In genomic region chr1:155081472-155082300, GRCh38 we compare ENCODE assay signal across 10 cellular contexts. TPM values are rescaled to one million over a fixed set of nuclear protein-coding genes. Genes with fewer than 3 reads are reported as not detected.
DNase-seq lines count a peak whose midpoint lies in the region; ATAC-seq, FAIRE-seq and TF ChIP-seq lines count a peak whose summit lies in the region.
"Had no signal": no experiment of that assay in that cellular context is flagged by ENCODE, and none has a peak within 500 bp of the region (broad histone marks: within the 10 kb centered on the region; RNA-seq: fewer than 3 reads in every experiment).

No MANE protein-coding gene starts in this region.

- H3K9ac ChIP-seq in adipocyte (ENCODE audit: low read length), result no peak overlapping the region

- FAIRE-seq in HTR-8/SVneo (lab: Jason Lieb, UNC), result no peak

- no peak for TF ChIP-seq CTCF in CD4-positive, alpha-beta T cell (IDR thresholded peaks at IDR 0.05)

- no peaks in the 10 kb centered on the region for H3K36me3 ChIP-seq in adipocyte (ENCODE audit: control insufficient read depth, insufficient read depth, low read length, severe bottlenecking)

- H3K4me3 ChIP-seq in adipocyte (ENCODE audit: low read length), result peak overlapping the region; percentile 53

- H3K27me3 ChIP-seq in CD4-positive, alpha-beta T cell (ENCODE audit: control insufficient read depth, insufficient read depth, low read length), result peaks cover 46% of the 10 kb centered on the region
- peaks cover 43% of the 10 kb centered on the region for H3K27me3 ChIP-seq in adipocyte (replicated peaks; ENCODE audit: control insufficient read depth, insufficient read depth, low read length)

- H3K9me3 Mint-ChIP-seq in CD4-positive, alpha-beta T cell, result no peaks in the 10 kb centered on the region
- H3K9me3 Mint-ChIP-seq in naive thymus-derived CD8-positive, alpha-beta T cell, result no peaks in the 10 kb centered on the region

- intact Hi-C loops in CD4-positive, alpha-beta T cell (cut with DNase I, micrococcal nuclease), result loop anchor here (10.0 kb wide), 4 partner anchors 127 to 757 kb away; partner anchors contain the start of genes AQP10 (in 1 of the 2), ATP8B2 (in 1 of the 2), IL6R (in 1 of the 2) and PBXIP1 (in 1 of the 2)

- peaks cover 27% of the 10 kb centered on the region for H3K4me1 ChIP-seq in adipocyte (ENCODE audit: control insufficient read depth, insufficient read depth, low read length)

- no peaks in the 10 kb centered on the region for H3K9me3 ChIP-seq in CD4-positive, alpha-beta T cell (ENCODE audit: control insufficient read depth, low read length)
- no peaks in the 10 kb centered on the region for H3K9me3 ChIP-seq in adipocyte (ENCODE audit: control insufficient read depth, low read length)

- H3K4me1 Mint-ChIP-seq in CD4-positive, alpha-beta T cell (ENCODE audit: low read depth), result peaks cover 67% of the 10 kb centered on the region
- H3K4me1 Mint-ChIP-seq in naive thymus-derived CD8-positive, alpha-beta T cell, result peaks cover 30 to 60% (median 55%) of the 10 kb centered on the region in 4 donors

- no peak for ATAC-seq in CD4-positive, alpha-beta T cell (ENCODE audit: poor library complexity)
- no peak for ATAC-seq in naive thymus-derived CD8-positive, alpha-beta T cell

- CTCF ChIA-PET in CD4-positive, alpha-beta T cell (lab: Charles Lee), result interaction anchor here (0.5 to 2.0 kb wide), 6 partner anchors 11 to 83 kb away, joined by 3 to 8 read pairs (median 4); no protein-coding TSS in a partner anchor

- no peak overlapping the region for H3K27ac ChIP-seq in CD4-positive, alpha-beta T cell (ENCODE audit: low read depth, low read length)

- H3K4me3 Mint-ChIP-seq in CD4-positive, alpha-beta T cell, result peak overlapping the region; percentile 85
- H3K4me3 Mint-ChIP-seq in naive thymus-derived CD8-positive, alpha-beta T cell, result peak overlapping the region; percentile 55 to 94 (median 80)

- peak in 1 of 10 experiments; percentile 41 for DNase-seq in CD4-positive, alpha-beta T cell
- peak; percentile 57 for DNase-seq in KG1 (lab: John Stamatoyannopoulos, UW)
- DNase-seq in adipocyte (ENCODE audit: low read depth), result no peak
- peak in 2 of 10 donors; percentile 34 to 38 for DNase-seq in naive thymus-derived CD8-positive, alpha-beta T cell
- no peak for DNase-seq in LoVo (ENCODE audit: low spot score)
- no peak for DNase-seq in HTR-8/SVneo (ENCODE audit: insufficient read length, low spot score)
- DNase-seq in NCI-H2171 treated with DMSO at 0.1 percent for 48 hours (lab: John Stamatoyannopoulos, UW), result no peak
- DNase-seq in amniotic stem cell (lab: John Stamatoyannopoulos, UW), result no peak

- POLR2A ChIA-PET in CD4-positive, alpha-beta T cell (lab: Charles Lee), result interaction anchor here (1.0 to 1.9 kb wide), 3 partner anchors 11 to 91 kb away, joined by 3 to 7 read pairs (median 7); partner anchors contain the start of gene KRTCAP2
- POLR2A ChIA-PET in naive thymus-derived CD8-positive, alpha-beta T cell (lab: Charles Lee), result interaction anchor here (0.6 to 2.8 kb wide), 8 partner anchors 12 to 971 kb away, joined by 3 to 14 read pairs (median 3); partner anchors contain the start of gene EFNA4

- H3K36me3 Mint-ChIP-seq in CD4-positive, alpha-beta T cell (ENCODE audit: low read depth), result peaks cover 3% of the 10 kb centered on the region
- H3K36me3 Mint-ChIP-seq in naive thymus-derived CD8-positive, alpha-beta T cell, result no peaks in the 10 kb centered on the region

- peak overlapping the region; percentile 21 for H3K27ac Mint-ChIP-seq in CD4-positive, alpha-beta T cell
- peak overlapping the region in 7 of 10 donors; percentile 1 to 79 (median 59) for H3K27ac Mint-ChIP-seq in naive thymus-derived CD8-positive, alpha-beta T cell

- peaks cover 42% of the 10 kb centered on the region for H3K27me3 Mint-ChIP-seq in CD4-positive, alpha-beta T cell
- H3K27me3 Mint-ChIP-seq in naive thymus-derived CD8-positive, alpha-beta T cell, result peaks cover 22 to 53% (median 30%) of the 10 kb centered on the region in 5 donors

RNA-seq across cellular contexts. Expression of gene EFNA3, which starts 3.0 kb away (rescaled TPM):
- total RNA-seq in CD4-positive, alpha-beta T cell, result under 1 TPM; 0.22 to 0.47 TPM
- 1 to 10 TPM in 1 of 2 experiments, under 1 TPM in 1; 0.88 to 1.2 TPM for total RNA-seq in naive thymus-derived CD8-positive, alpha-beta T cell
- polyA plus RNA-seq in naive thymus-derived CD8-positive, alpha-beta T cell, result 1 to 10 TPM in 1 of 3 donors, under 1 TPM in 2; 0.53 to 1.3 (median 0.56) TPM

RNA-seq across cellular contexts. Expression of gene EFNA4, which starts 18.1 kb away (rescaled TPM):
- 1 to 10 TPM; 2.4 to 3.3 TPM for total RNA-seq in CD4-positive, alpha-beta T cell
- 1 to 10 TPM; 4.6 to 5.3 TPM for total RNA-seq in naive thymus-derived CD8-positive, alpha-beta T cell
- 1 to 10 TPM; 1.0 to 2.6 (median 1.1) TPM for polyA plus RNA-seq in naive thymus-derived CD8-positive, alpha-beta T cell

RNA-seq across cellular contexts. Expression of gene ADAM15, which starts 30.6 kb away (rescaled TPM):
- 10 to 100 TPM; 17.2 to 20.1 TPM for total RNA-seq in CD4-positive, alpha-beta T cell
- total RNA-seq in naive thymus-derived CD8-positive, alpha-beta T cell, result 10 to 100 TPM; 21.1 to 21.9 TPM
- polyA plus RNA-seq in naive thymus-derived CD8-positive, alpha-beta T cell, result 1 to 10 TPM; 2.8 to 4.5 (median 3.1) TPM

RNA-seq across cellular contexts. Expression of gene EFNA1, which starts 46.0 kb away (rescaled TPM):
- total RNA-seq in CD4-positive, alpha-beta T cell, result 1 to 10 TPM; 4.2 to 5.9 TPM
- 1 to 10 TPM; 8.5 to 8.6 TPM for total RNA-seq in naive thymus-derived CD8-positive, alpha-beta T cell
- 10 to 100 TPM in 1 of 3 donors, 1 to 10 TPM in 2; 2.9 to 12.0 (median 7.7) TPM for polyA plus RNA-seq in naive thymus-derived CD8-positive, alpha-beta T cell

RNA-seq across cellular contexts. Expression of gene DCST1, which starts 48.1 kb away (rescaled TPM):
- total RNA-seq in CD4-positive, alpha-beta T cell, result under 1 TPM; 0.33 to 0.39 TPM
- total RNA-seq in naive thymus-derived CD8-positive, alpha-beta T cell, result not detected
- polyA plus RNA-seq in naive thymus-derived CD8-positive, alpha-beta T cell, result not detected
- total RNA-seq: kidney epithelial cell, subcutaneous adipose tissue had no signal
